ENCODE assay signal across 28 cellular contexts in the genomic region with DNA sequence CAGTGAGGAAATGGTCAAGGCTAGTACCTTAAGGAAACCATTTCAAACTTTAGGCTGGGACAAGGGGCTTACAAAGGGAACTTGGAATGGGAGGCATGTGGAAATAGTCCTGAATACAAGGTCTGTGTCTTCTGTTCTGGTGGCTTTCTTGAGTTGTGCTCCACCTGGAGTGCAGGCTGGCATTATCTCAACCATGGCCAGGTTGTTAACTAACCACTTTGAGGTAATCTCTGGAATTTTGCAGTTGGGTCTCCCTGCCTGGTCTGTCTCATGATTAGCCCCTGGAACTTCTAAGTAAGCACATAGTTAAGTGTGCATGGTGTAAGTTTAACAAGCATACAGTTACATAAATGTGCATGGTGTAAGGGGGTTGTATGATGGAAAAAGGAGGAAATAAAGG.
"Had no signal": no experiment of that assay in that cellular context is flagged by ENCODE, and none has a peak within 500 bp of the region (broad histone marks: within the 10 kb centered on the region; RNA-seq: fewer than 3 reads in every experiment).

No MANE protein-coding gene starts in this region.

- H3K27me3 ChIP-seq: colonic mucosa, esophagus muscularis mucosa, heart right ventricle, left lung, neural progenitor cell, right atrium auricular region, thyroid gland had no signal

- H3K27ac ChIP-seq: colonic mucosa, esophagus muscularis mucosa, heart right ventricle, left lung, neural progenitor cell, prostate gland, right atrium auricular region, thyroid gland had no signal

- H3K4me3 Mint-ChIP-seq: dendritic cell treated with granulocyte-macrophage colony-stimulating factor and Interleukin-4, amounts not matched to agents 40 ng/mL and 50 ng/mL, for 4 days; naive thymus-derived CD4-positive, alpha-beta T cell; nephron; neural progenitor cell; stimulated activated naive CD8-positive, alpha-beta T cell treated with anti-CD3 and anti-CD28 coated beads, Interleukin-15, amount 100 ng/mL, for 72 hours; type B pancreatic cell had no signal

- H3K36me3 ChIP-seq: colonic mucosa, esophagus muscularis mucosa, heart right ventricle, left lung, neural progenitor cell, prostate gland, right atrium auricular region, thyroid gland had no signal

- H3K4me2 ChIP-seq: neural progenitor cell, smooth muscle cell had no signal

- DNase-seq: colonic mucosa; effector CD8-positive, alpha-beta T cell; foreskin melanocyte; glutamatergic neuron; heart right ventricle; hippocampal formation; left cardiac atrium; left lung; mesenchymal stem cell; midbrain; naive thymus-derived CD4-positive, alpha-beta T cell; stimulated activated CD4-positive, alpha-beta T cell treated with anti-CD3 and anti-CD28 coated beads, Interleukin-12 subunit alpha, Interleukin-12 subunit beta, amount 100 ng/mL, for 4 hours; stimulated activated CD4-positive, alpha-beta T cell treated with anti-CD3 and anti-CD28 coated beads, Interleukin-1b, Interleukin-23, amount 100 ng/mL, for 48 hours; stimulated activated CD4-positive, alpha-beta T cell treated with anti-CD3 and anti-CD28 coated beads, Interleukin-4, amount 100 ng/mL, for 1 hour; stimulated activated CD8-positive, alpha-beta memory T cell treated with anti-CD3 and anti-CD28 coated beads, Interleukin-4, amount 100 ng/mL, for 48 hours; stimulated activated naive CD4-positive, alpha-beta T cell; stimulated activated naive CD8-positive, alpha-beta T cell treated with anti-CD3 and anti-CD28 coated beads, Interleukin-15, amount 100 ng/mL, for 72 hours; thyroid gland had no signal

- H2AFZ ChIP-seq: neural progenitor cell had no signal

- H3K27me3 Mint-ChIP-seq: dendritic cell treated with granulocyte-macrophage colony-stimulating factor and Interleukin-4, amounts not matched to agents 40 ng/mL and 50 ng/mL, for 4 days; naive thymus-derived CD4-positive, alpha-beta T cell; stimulated activated naive CD8-positive, alpha-beta T cell treated with anti-CD3 and anti-CD28 coated beads, Interleukin-15, amount 100 ng/mL, for 72 hours; type B pancreatic cell had no signal

- H3K9ac ChIP-seq: neural progenitor cell had no signal

- H3K4me3 ChIP-seq: colonic mucosa, esophagus muscularis mucosa, heart right ventricle, left lung, neural progenitor cell, prostate gland, right atrium auricular region, smooth muscle cell, thyroid gland had no signal

- H3K4me1 ChIP-seq: colonic mucosa, esophagus muscularis mucosa, heart right ventricle, left lung, neural progenitor cell, prostate gland, right atrium auricular region, thyroid gland had no signal

- H3K4me1 Mint-ChIP-seq: naive thymus-derived CD4-positive, alpha-beta T cell; neural progenitor cell; stimulated activated naive CD8-positive, alpha-beta T cell treated with anti-CD3 and anti-CD28 coated beads, Interleukin-15, amount 100 ng/mL, for 72 hours had no signal

- H3K9me3 ChIP-seq: colonic mucosa, esophagus muscularis mucosa, prostate gland, right atrium auricular region, thyroid gland had no signal

- H3K9me3 Mint-ChIP-seq: dendritic cell treated with granulocyte-macrophage colony-stimulating factor and Interleukin-4, amounts not matched to agents 40 ng/mL and 50 ng/mL, for 4 days; nephron; stimulated activated naive CD8-positive, alpha-beta T cell treated with anti-CD3 and anti-CD28 coated beads, Interleukin-15, amount 100 ng/mL, for 72 hours; type B pancreatic cell had no signal

- H3K36me3 Mint-ChIP-seq: naive thymus-derived CD4-positive, alpha-beta T cell; neural progenitor cell; type B pancreatic cell had no signal

- FAIRE-seq: endothelial cell of umbilical vein had no signal

- ATAC-seq: heart right ventricle; left cardiac atrium; left lung; naive thymus-derived CD4-positive, alpha-beta T cell; sciatic nerve; stimulated activated naive CD8-positive, alpha-beta T cell treated with anti-CD3 and anti-CD28 coated beads, Interleukin-15, amount 100 ng/mL, for 72 hours had no signal
